In the genomic region with DNA sequence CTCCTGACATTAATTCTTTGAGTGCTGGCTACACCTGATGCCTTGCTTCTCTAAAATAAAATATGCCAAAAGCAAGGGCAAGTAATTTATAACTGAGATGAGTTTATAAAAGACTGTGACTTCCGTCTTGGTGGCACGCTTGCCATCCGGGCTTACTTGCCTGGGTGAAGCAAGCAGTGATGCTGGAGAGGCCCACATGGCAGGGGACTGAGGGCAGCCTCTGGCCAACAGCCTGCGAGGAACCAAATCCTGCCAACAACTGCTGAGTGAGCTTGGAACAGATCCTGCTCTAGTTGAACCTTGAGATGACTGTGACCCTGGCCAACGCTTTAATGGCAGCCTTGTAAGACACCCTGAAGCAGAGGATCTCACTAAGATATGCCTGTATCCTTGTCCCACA, we compare ENCODE assay signal across 2 cellular contexts.
TF ChIP-seq lines count a peak whose summit lies in the region.

No MANE protein-coding gene starts in this region.

TF ChIP-seq in HepG2, 621 proteins besides CTCF, POLR2A, EP300 and RAD21 (continued from another document):
- no peak for TF ChIP-seq ELK4 (CRISPR knock-in tag; IDR thresholded peaks at IDR 0.05; ENCODE audit: borderline replicate concordance)
- TF ChIP-seq, protein P1, sequence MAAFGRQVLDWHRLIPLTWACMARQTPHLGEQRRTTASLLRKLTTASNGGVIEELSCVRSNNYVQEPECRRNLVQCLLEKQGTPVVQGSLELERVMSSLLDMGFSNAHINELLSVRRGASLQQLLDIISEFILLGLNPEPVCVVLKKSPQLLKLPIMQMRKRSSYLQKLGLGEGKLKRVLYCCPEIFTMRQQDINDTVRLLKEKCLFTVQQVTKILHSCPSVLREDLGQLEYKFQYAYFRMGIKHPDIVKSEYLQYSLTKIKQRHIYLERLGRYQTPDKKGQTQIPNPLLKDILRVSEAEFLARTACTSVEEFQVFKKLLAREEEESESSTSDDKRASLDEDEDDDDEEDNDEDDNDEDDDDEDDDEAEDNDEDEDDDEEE (CRISPR knock-in tag; IDR thresholded peaks at IDR 0.05): no peak

TF ChIP-seq in K562, 482 proteins besides CTCF, POLR2A, EP300 and RAD21 (continued from another document):
- no peak for TF ChIP-seq NR0B1 (IDR thresholded peaks at IDR 0.05; ENCODE audit: partially characterized antibody)
- TF ChIP-seq, protein P2, sequence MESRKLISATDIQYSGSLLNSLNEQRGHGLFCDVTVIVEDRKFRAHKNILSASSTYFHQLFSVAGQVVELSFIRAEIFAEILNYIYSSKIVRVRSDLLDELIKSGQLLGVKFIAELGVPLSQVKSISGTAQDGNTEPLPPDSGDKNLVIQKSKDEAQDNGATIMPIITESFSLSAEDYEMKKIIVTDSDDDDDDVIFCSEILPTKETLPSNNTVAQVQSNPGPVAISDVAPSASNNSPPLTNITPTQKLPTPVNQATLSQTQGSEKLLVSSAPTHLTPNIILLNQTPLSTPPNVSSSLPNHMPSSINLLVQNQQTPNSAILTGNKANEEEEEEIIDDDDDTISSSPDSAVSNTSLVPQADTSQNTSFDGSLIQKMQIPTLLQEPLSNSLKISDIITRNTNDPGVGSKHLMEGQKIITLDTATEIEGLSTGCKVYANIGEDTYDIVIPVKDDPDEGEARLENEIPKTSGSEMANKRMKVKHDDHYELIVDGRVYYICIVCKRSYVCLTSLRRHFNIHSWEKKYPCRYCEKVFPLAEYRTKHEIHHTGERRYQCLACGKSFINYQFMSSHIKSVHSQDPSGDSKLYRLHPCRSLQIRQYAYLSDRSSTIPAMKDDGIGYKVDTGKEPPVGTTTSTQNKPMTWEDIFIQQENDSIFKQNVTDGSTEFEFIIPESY (CRISPR knock-in tag; IDR thresholded peaks at IDR 0.05): no peak
- no peak for TF ChIP-seq XRCC4 (IDR thresholded peaks at IDR 0.05; ENCODE audit: extremely low read depth, insufficient read depth, insufficient read length)
- no peak for TF ChIP-seq TRIM24 (IDR thresholded peaks at IDR 0.05)
- no peak for TF ChIP-seq CCAR2 (IDR thresholded peaks at IDR 0.05; ENCODE audit: low read depth, low read length)
- no peak for TF ChIP-seq SRSF3 (IDR thresholded peaks at IDR 0.05; ENCODE audit: insufficient read depth, low read length)
- no peak for TF ChIP-seq NR4A1 (CRISPR knock-in tag; IDR thresholded peaks at IDR 0.05)
- TF ChIP-seq NR4A1 (tag; IDR thresholded peaks at IDR 0.05): no peak
- TF ChIP-seq ZNF124 (CRISPR knock-in tag; IDR thresholded peaks at IDR 0.05): no peak
